8 cellular contexts compared by ENCODE assay signal in the genomic region with DNA sequence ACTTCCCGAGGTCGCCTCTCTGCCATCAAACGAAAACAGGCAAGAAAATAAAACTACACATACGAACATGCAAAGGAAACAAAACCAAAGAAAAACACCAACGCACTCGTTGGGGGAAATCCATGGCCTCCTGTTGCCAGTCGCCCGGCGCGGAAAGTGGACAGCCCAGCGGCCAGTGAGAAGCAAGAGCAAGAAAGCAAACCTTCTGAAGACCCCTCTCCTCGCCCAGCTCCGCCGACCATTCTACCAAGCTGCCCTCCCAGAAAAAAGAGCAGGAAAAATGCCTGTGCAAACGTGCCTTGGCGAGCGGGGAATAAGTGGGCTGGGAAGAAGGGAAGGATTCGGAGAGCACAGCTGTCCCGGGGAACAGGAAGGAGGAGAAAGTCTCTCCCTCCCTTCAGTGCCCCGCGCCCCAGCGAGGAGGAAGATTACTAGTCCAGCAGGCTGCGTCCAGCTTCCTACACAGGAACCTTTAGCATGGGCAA. TPM values are rescaled to one million over a fixed set of nuclear protein-coding genes. Genes with fewer than 3 reads are reported as not detected.
DNase-seq lines count a peak whose midpoint lies in the region; ATAC-seq, FAIRE-seq and TF ChIP-seq lines count a peak whose summit lies in the region.

No MANE protein-coding gene starts in this region.

- no peaks in the 10 kb centered on the region for H3K27me3 ChIP-seq in MG63
- no peaks in the 10 kb centered on the region for H3K27me3 ChIP-seq in cardiac muscle cell
- H3K27me3 ChIP-seq in psoas muscle (ENCODE audit: insufficient read depth in 3 of 3, low read length in 2 of 3): no peaks in the 10 kb centered on the region

- H3K36me3 Mint-ChIP-seq in activated naive CD4-positive, alpha-beta T cell treated with anti-CD3 and anti-CD28 coated beads for 36 hours (ENCODE audit: low read depth): no peaks in the 10 kb centered on the region

- H3K27ac ChIP-seq in cardiac muscle cell (peak overlapping the region; percentile 91), psoas muscle (peak overlapping the region; percentile 75)

- H3K4me1 Mint-ChIP-seq in activated naive CD4-positive, alpha-beta T cell treated with anti-CD3 and anti-CD28 coated beads for 36 hours (ENCODE audit: low read depth): peaks cover 24% of the 10 kb centered on the region

- peaks cover 26% of the 10 kb centered on the region for H3K4me1 ChIP-seq in cardiac muscle cell (ENCODE audit: low read depth)
- no peaks in the 10 kb centered on the region for H3K4me1 ChIP-seq in psoas muscle

- H3K27me3 Mint-ChIP-seq in activated naive CD4-positive, alpha-beta T cell treated with anti-CD3 and anti-CD28 coated beads for 36 hours (ENCODE audit: low read depth): peaks cover 40% of the 10 kb centered on the region

- H3K9me3 ChIP-seq in MG63: no peaks in the 10 kb centered on the region
- H3K9me3 ChIP-seq in cardiac muscle cell (ENCODE audit: low read depth): no peaks in the 10 kb centered on the region
- no peaks in the 10 kb centered on the region for H3K9me3 ChIP-seq in psoas muscle

- FAIRE-seq in GM12892 (lab: Jason Lieb, UNC): no peak

- peak; percentile 3 for ATAC-seq in GM18868 (IDR thresholded peaks at IDR 0.05; ENCODE audit: unreplicated experiment)
- ATAC-seq in psoas muscle: peak; percentile 44 to 70 (median 54)
- ATAC-seq in GM18861 (IDR thresholded peaks at IDR 0.05; ENCODE audit: unreplicated experiment): no peak

- 0 to 1% (median 1%) methylated on average over 20 to 23 of the region's 23 CpGs for WGBS in psoas muscle, 3 donors

- H3K36me3 ChIP-seq in MG63: no peaks in the 10 kb centered on the region
- no peaks in the 10 kb centered on the region for H3K36me3 ChIP-seq in cardiac muscle cell
- H3K36me3 ChIP-seq in psoas muscle (ENCODE audit: insufficient read depth in 1 of 2, low read depth in 1 of 2): no peaks in the 10 kb centered on the region

- peak overlapping the region; percentile 27 for H3K27ac Mint-ChIP-seq in activated naive CD4-positive, alpha-beta T cell treated with anti-CD3 and anti-CD28 coated beads for 36 hours

- H3K9me3 Mint-ChIP-seq in activated naive CD4-positive, alpha-beta T cell treated with anti-CD3 and anti-CD28 coated beads for 36 hours: no peaks in the 10 kb centered on the region

- TF ChIP-seq CTCF in cardiac muscle cell (IDR thresholded peaks at IDR 0.05; ENCODE audit: low read depth, low read length) (peak; percentile 8), psoas muscle (IDR thresholded peaks at IDR 0.05) (no peak)

- intact Hi-C loops in activated naive CD4-positive, alpha-beta T cell treated with anti-CD3 and anti-CD28 coated beads for 36 hours (cut with micrococcal nuclease): loop anchor here (2.0 to 10.0 kb wide), 9 partner anchors 186 to 1796 kb away; partner anchors contain the start of genes ABHD10 and CD96
- intact Hi-C loops in psoas muscle (cut with DNase I): no loop called here

- CTCF ChIA-PET in activated naive CD4-positive, alpha-beta T cell treated with anti-CD3 and anti-CD28 coated beads for 36 hours (lab: Charles Lee): interaction anchor here (0.7 kb wide), 1 partner anchor 270 kb away, joined by 3 read pairs; no protein-coding TSS in a partner anchor

- DNase-seq in MG63: no peak
- peak; percentile 41 for DNase-seq in activated naive CD4-positive, alpha-beta T cell treated with anti-CD3 and anti-CD28 coated beads for 36 hours
- no peak for DNase-seq in cardiac muscle cell (ENCODE audit: low read depth in 1 of 2, low spot score in 1 of 2)
- no peak for DNase-seq in psoas muscle
- DNase-seq in H4 (ENCODE audit: low spot score): no peak
- no peak for DNase-seq in GM12892 (ENCODE audit: insufficient read length)

- TF ChIP-seq POLR2A in GM12892 (IDR thresholded peaks at IDR 0.05; ENCODE audit: low read depth, low read length): no peak

- H3K4me3 Mint-ChIP-seq in activated naive CD4-positive, alpha-beta T cell treated with anti-CD3 and anti-CD28 coated beads for 36 hours: peak overlapping the region; percentile 85

- peak overlapping the region; percentile 89 for H3K4me3 ChIP-seq in MG63
- peak overlapping the region; percentile 69 for H3K4me3 ChIP-seq in cardiac muscle cell
- peak overlapping the region; percentile 91 for H3K4me3 ChIP-seq in psoas muscle

RNA-seq across cellular contexts. Expression of gene NECTIN3, which starts 0.8 kb away (rescaled TPM):
- total RNA-seq in MG63 (2014; rRNA removed; shearing (Covaris generic); ENCODE audit: low replicate concordance): 23.0 and 36.9 TPM in 2 replicates
- total RNA-seq in activated naive CD4-positive, alpha-beta T cell treated with anti-CD3 and anti-CD28 coated beads for 36 hours: 1 to 10 TPM; 3.0 to 3.5 TPM
- total RNA-seq in cardiac muscle cell: 18.2 and 22.8 TPM in 2 replicates
- polyA plus RNA-seq in cardiac muscle cell: 16.1 and 22.8 TPM in 2 replicates
- total RNA-seq in psoas muscle: 1 to 10 TPM; 3.3 to 7.0 (median 5.0) TPM
- polyA plus RNA-seq in psoas muscle: 1 to 10 TPM; 2.1 to 3.0 (median 2.2) TPM
- 54.4 and 68.3 TPM in 2 replicates for total RNA-seq in H4 (2014; rRNA removed; shearing (Covaris generic))
- polyA plus RNA-seq in GM12892 (2012; ENCODE audit: missing spikeins): not detected
